Comparison of ENCODE assay signal across 11 cellular contexts in genomic region chr20:1171461-1172093, GRCh38. TPM values are rescaled to one million over a fixed set of nuclear protein-coding genes. Genes with fewer than 3 reads are reported as not detected.
DNase-seq lines count a peak whose midpoint lies in the region; ATAC-seq lines count a peak whose summit lies in the region.
"Had no signal": no experiment of that assay in that cellular context is flagged by ENCODE, and none has a peak within 500 bp of the region (broad histone marks: within the 10 kb centered on the region; RNA-seq: fewer than 3 reads in every experiment).

No MANE protein-coding gene starts in this region.

- H3K23ac ChIP-seq in neuronal stem cell (ENCODE audit: low read depth, low read length, poor library complexity): no peak overlapping the region

- H3K27ac ChIP-seq in neuronal stem cell (replicated peaks; ENCODE audit: low read length): no peak overlapping the region

- H3K4me3 ChIP-seq in neuronal stem cell (ENCODE audit: low read length in 2 of 2): no peak overlapping the region

- peaks cover 0 to 7% of the 10 kb centered on the region in 2 donors for H3K4me1 ChIP-seq in neuronal stem cell (ENCODE audit: control insufficient read depth in 2 of 2, insufficient read depth in 1 of 2, low read depth in 1 of 2, low read length in 2 of 2)

- H3K9ac ChIP-seq in neuronal stem cell (ENCODE audit: low read depth, low read length, poor library complexity): no peak overlapping the region

- H3K27me3 ChIP-seq in neuronal stem cell (ENCODE audit: control insufficient read depth in 3 of 3, insufficient read depth in 3 of 3, low read depth in 1 of 3, low read length in 3 of 3): no peaks in the 10 kb centered on the region

- whole genome bisulfite sequencing in neuronal stem cell (ENCODE audit: extremely low coverage in 2 of 2, insufficient read length in 2 of 2, insufficient replicate concordance in 1 of 2), 2 donors: no CpG with 5 or more reads among the region's 4 CpGs

- H3K4me3 Mint-ChIP-seq in naive thymus-derived CD8-positive, alpha-beta T cell: no peak overlapping the region
- H3K4me3 Mint-ChIP-seq: mesothelial cell of epicardium had no signal

- no peaks in the 10 kb centered on the region for H3K9me3 Mint-ChIP-seq in naive thymus-derived CD8-positive, alpha-beta T cell
- H3K9me3 Mint-ChIP-seq: mesothelial cell of epicardium had no signal

- no peak overlapping the region for H2AK5ac ChIP-seq in neuronal stem cell (ENCODE audit: low read depth, low read length)

- H3K36me3 Mint-ChIP-seq in naive thymus-derived CD8-positive, alpha-beta T cell: peaks cover 17 to 88% (median 41%) of the 10 kb centered on the region in 3 donors

- H3K27me3 Mint-ChIP-seq in naive thymus-derived CD8-positive, alpha-beta T cell: no peaks in the 10 kb centered on the region

- no peak overlapping the region for H2BK15ac ChIP-seq in neuronal stem cell (ENCODE audit: low read length)

- H3K79me1 ChIP-seq in neuronal stem cell (ENCODE audit: low read depth, low read length): no peaks in the 10 kb centered on the region

- H2BK5ac ChIP-seq in neuronal stem cell (ENCODE audit: low read length): no peak overlapping the region

- no peak overlapping the region for H3K4me2 ChIP-seq in neuronal stem cell (ENCODE audit: insufficient read depth, low read length, poor library complexity, severe bottlenecking)

- H3K18ac ChIP-seq in neuronal stem cell (ENCODE audit: low read length): no peak overlapping the region

- no peak overlapping the region for H2AFZ ChIP-seq in neuronal stem cell (ENCODE audit: low read length)

- no peak overlapping the region for H3K27ac Mint-ChIP-seq in naive thymus-derived CD8-positive, alpha-beta T cell
- H3K27ac Mint-ChIP-seq: mesothelial cell of epicardium had no signal

- no peak overlapping the region for H2BK120ac ChIP-seq in neuronal stem cell (ENCODE audit: low read depth, low read length)

- no peak overlapping the region for H2BK12ac ChIP-seq in neuronal stem cell (ENCODE audit: low read length)

- peak; percentile 62 for DNase-seq in activated CD8-positive, alpha-beta memory T cell treated with anti-CD3 and anti-CD28 coated beads, Interleukin-2, amount 50 U/mL, for 48 hours
- no peak for DNase-seq in activated CD8-positive, alpha-beta memory T cell treated with anti-CD3 and anti-CD28 coated beads for 24 hours
- DNase-seq in NAMALWA (ENCODE audit: low spot score) (peak; percentile 16), ecto neural progenitor cell (ENCODE audit: low spot score) (peak; percentile 81), neuronal stem cell (ENCODE audit: low spot score) (peak; percentile 64), NCI-H2029 treated with DMSO at 0.1 percent for 48 hours (lab: John Stamatoyannopoulos, UW) (no peak)
- DNase-seq in naive thymus-derived CD8-positive, alpha-beta T cell: no peak
- DNase-seq: activated gamma-delta T cell treated with Interleukin-2 at 50 U/mL for 16 hours had no signal

- peaks cover 0 to 7% (median 0%) of the 10 kb centered on the region in 4 donors for H3K4me1 Mint-ChIP-seq in naive thymus-derived CD8-positive, alpha-beta T cell
- H3K4me1 Mint-ChIP-seq: mesothelial cell of epicardium had no signal

- no peaks in the 10 kb centered on the region for H3K9me3 ChIP-seq in neuronal stem cell (replicated peaks in 1 of 2; ENCODE audit: control insufficient read depth in 2 of 2, insufficient read depth in 1 of 2, low read depth in 1 of 2, low read length in 2 of 2)

- POLR2A ChIA-PET in naive thymus-derived CD8-positive, alpha-beta T cell (lab: Charles Lee): no interaction called here

- no peak overlapping the region for H4K8ac ChIP-seq in neuronal stem cell (ENCODE audit: low read depth, low read length)

- H4K91ac ChIP-seq in neuronal stem cell (ENCODE audit: low read depth, low read length, poor library complexity): no peak overlapping the region

- no peak overlapping the region for H3K14ac ChIP-seq in neuronal stem cell (ENCODE audit: low read length)

- H3K36me3 ChIP-seq in neuronal stem cell (replicated peaks in 1 of 2; ENCODE audit: control insufficient read depth in 2 of 2, insufficient read depth in 2 of 2, low read length in 2 of 2): peaks cover 16 to 80% of the 10 kb centered on the region in 2 donors

- ATAC-seq in HG02763 (IDR thresholded peaks at IDR 0.05; ENCODE audit: unreplicated experiment): no peak
- ATAC-seq in naive thymus-derived CD8-positive, alpha-beta T cell: no peak

- H3K4ac ChIP-seq in neuronal stem cell (ENCODE audit: low read length): no peak overlapping the region

RNA-seq across cellular contexts. Expression of gene TMEM74B, which starts 13.2 kb away (rescaled TPM):
- 4.8 TPM for polyA plus RNA-seq in neuronal stem cell (2013, experiment 1 of 2)
- polyA plus RNA-seq in neuronal stem cell (2013, experiment 2 of 2): 3.8 TPM
- not detected for total RNA-seq in naive thymus-derived CD8-positive, alpha-beta T cell
- not detected for polyA plus RNA-seq in naive thymus-derived CD8-positive, alpha-beta T cell

RNA-seq across cellular contexts. Expression of gene C20orf202, which starts 31.7 kb away (rescaled TPM):
- polyA plus RNA-seq in neuronal stem cell (2013, experiment 1 of 2): 0.24 TPM
- polyA plus RNA-seq in neuronal stem cell (2013, experiment 2 of 2): 0.10 TPM
- total RNA-seq in naive thymus-derived CD8-positive, alpha-beta T cell: under 1 TPM; 0.68 to 0.85 TPM
- polyA plus RNA-seq in naive thymus-derived CD8-positive, alpha-beta T cell: not detected

RNA-seq across cellular contexts. Expression of gene PSMF1, which starts 53.2 kb away (rescaled TPM):
- 45.1 TPM for polyA plus RNA-seq in neuronal stem cell (2013, experiment 1 of 2)
- polyA plus RNA-seq in neuronal stem cell (2013, experiment 2 of 2): 43.2 TPM
- 100 to 1,000 TPM; 106 to 110 TPM for total RNA-seq in naive thymus-derived CD8-positive, alpha-beta T cell
- polyA plus RNA-seq in naive thymus-derived CD8-positive, alpha-beta T cell: 100 to 1,000 TPM; 121 to 171 (median 152) TPM

RNA-seq across cellular contexts. Expression of gene RAD21L1, which starts 54.3 kb away (rescaled TPM):
- 0.29 TPM for polyA plus RNA-seq in neuronal stem cell (2013, experiment 1 of 2)
- 0.15 TPM for polyA plus RNA-seq in neuronal stem cell (2013, experiment 2 of 2)
- under 1 TPM in 1 of 2 experiments, not detected in 1; 0.49 TPM for total RNA-seq in naive thymus-derived CD8-positive, alpha-beta T cell
- not detected for polyA plus RNA-seq in naive thymus-derived CD8-positive, alpha-beta T cell
- total RNA-seq: mesothelial cell of epicardium had no signal
- polyA plus RNA-seq: esophagus had no signal

Comparison
In these comparisons a context has a peak if more than half of its experiments do, and no peak if none do; other contexts are left out.
1. DNase-seq: peak in activated CD8-positive, alpha-beta memory T cell treated with anti-CD3 and anti-CD28 coated beads, Interleukin-2, amount 50 U/mL, for 48 hours (single experiment), NAMALWA (single experiment), ecto neural progenitor cell (single experiment) and neuronal stem cell (single experiment); none in activated CD8-positive, alpha-beta memory T cell treated with anti-CD3 and anti-CD28 coated beads for 24 hours (single experiment), NCI-H2029 treated with DMSO at 0.1 percent for 48 hours (single experiment) and naive thymus-derived CD8-positive, alpha-beta T cell (0 of 10).